1 cellular context compared by ENCODE assay signal in the genomic region with DNA sequence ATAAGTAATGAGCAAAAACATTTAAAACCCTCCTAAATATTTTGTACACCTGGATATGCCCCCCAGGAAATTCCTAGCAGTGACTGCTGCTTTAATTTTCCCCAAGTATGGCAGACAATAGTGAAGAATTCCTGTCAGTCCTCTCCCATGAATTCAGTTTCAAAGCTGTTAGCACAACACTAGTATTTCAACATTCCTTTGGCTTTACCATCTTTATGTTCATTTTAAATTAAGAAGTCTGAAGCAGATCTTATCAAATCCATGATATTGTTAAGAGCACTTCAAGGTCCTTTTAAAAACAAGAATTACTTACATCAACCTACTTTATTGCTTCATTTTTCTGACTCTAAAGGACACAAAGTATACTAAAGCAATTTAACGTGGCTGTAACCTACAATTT.
TF ChIP-seq lines count a peak whose summit lies in the region.

No MANE protein-coding gene starts in this region.

TF ChIP-seq in GM23338, 12 proteins besides CTCF, POLR2A, EP300 and RAD21 (continued from another document):
- TF ChIP-seq, protein P1, sequence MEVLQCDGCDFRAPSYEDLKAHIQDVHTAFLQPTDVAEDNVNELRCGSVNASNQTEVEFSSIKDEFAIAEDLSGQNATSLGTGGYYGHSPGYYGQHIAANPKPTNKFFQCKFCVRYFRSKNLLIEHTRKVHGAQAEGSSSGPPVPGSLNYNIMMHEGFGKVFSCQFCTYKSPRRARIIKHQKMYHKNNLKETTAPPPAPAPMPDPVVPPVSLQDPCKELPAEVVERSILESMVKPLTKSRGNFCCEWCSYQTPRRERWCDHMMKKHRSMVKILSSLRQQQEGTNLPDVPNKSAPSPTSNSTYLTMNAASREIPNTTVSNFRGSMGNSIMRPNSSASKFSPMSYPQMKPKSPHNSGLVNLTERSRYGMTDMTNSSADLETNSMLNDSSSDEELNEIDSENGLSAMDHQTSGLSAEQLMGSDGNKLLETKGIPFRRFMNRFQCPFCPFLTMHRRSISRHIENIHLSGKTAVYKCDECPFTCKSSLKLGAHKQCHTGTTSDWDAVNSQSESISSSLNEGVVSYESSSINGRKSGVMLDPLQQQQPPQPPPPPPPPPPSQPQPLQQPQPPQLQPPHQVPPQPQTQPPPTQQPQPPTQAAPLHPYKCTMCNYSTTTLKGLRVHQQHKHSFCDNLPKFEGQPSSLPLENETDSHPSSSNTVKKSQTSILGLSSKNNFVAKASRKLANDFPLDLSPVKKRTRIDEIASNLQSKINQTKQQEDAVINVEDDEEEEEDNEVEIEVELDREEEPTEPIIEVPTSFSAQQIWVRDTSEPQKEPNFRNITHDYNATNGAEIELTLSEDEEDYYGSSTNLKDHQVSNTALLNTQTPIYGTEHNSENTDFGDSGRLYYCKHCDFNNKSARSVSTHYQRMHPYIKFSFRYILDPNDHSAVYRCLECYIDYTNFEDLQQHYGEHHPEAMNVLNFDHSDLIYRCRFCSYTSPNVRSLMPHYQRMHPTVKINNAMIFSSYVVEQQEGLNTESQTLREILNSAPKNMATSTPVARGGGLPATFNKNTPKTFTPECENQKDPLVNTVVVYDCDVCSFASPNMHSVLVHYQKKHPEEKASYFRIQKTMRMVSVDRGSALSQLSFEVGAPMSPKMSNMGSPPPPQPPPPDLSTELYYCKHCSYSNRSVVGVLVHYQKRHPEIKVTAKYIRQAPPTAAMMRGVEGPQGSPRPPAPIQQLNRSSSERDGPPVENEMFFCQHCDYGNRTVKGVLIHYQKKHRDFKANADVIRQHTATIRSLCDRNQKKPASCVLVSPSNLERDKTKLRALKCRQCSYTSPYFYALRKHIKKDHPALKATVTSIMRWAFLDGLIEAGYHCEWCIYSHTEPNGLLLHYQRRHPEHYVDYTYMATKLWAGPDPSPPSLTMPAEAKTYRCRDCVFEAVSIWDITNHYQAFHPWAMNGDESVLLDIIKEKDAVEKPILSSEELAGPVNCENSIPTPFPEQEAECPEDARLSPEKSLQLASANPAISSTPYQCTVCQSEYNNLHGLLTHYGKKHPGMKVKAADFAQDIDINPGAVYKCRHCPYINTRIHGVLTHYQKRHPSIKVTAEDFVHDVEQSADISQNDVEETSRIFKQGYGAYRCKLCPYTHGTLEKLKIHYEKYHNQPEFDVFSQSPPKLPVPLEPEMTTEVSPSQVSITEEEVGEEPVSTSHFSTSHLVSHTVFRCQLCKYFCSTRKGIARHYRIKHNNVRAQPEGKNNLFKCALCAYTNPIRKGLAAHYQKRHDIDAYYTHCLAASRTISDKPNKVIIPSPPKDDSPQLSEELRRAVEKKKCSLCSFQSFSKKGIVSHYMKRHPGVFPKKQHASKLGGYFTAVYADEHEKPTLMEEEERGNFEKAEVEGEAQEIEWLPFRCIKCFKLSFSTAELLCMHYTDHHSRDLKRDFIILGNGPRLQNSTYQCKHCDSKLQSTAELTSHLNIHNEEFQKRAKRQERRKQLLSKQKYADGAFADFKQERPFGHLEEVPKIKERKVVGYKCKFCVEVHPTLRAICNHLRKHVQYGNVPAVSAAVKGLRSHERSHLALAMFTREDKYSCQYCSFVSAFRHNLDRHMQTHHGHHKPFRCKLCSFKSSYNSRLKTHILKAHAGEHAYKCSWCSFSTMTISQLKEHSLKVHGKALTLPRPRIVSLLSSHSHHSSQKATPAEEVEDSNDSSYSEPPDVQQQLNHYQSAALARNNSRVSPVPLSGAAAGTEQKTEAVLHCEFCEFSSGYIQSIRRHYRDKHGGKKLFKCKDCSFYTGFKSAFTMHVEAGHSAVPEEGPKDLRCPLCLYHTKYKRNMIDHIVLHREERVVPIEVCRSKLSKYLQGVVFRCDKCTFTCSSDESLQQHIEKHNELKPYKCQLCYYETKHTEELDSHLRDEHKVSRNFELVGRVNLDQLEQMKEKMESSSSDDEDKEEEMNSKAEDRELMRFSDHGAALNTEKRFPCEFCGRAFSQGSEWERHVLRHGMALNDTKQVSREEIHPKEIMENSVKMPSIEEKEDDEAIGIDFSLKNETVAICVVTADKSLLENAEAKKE (CRISPR knock-in tag; IDR thresholded peaks at IDR 0.05) = no peak
- TF ChIP-seq ZNF331 (CRISPR knock-in tag; IDR thresholded peaks at IDR 0.05; ENCODE audit: low read depth) = no peak
